Comparison of ENCODE assay signal across 12 cellular contexts in the genomic region with DNA sequence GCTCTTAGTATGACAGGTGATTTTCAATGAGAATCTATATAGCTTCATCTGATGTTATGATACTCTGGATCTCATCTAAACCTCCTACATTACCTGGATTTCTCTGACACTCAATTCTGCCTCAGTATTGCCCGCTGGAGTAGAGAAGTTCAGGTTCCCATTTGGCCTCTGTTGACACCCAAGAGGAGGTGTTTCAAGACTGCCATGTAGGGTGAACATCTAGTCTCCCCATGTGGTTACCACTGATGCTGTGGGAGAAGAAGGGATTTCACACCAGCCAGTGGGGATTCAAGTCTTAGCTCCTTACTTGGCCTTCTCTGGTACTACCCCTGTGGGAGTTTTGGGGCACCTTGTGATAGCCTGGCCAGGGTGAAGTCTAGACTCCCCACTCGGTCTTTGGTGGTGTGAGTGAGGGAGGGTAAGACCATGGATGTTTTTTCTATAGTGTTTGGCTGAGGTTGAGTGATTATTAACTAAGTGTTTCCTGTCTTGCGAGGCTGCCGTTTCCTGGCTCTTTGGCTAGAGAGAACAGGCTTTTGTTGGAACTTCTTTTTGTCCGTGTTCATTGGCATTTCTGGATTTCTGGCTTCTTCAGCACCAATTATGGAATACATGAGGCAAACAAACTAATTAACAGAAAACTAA.
DNase-seq lines count a peak whose midpoint lies in the region; ATAC-seq and TF ChIP-seq lines count a peak whose summit lies in the region.
"Had no signal": no experiment of that assay in that cellular context is flagged by ENCODE, and none has a peak within 500 bp of the region (broad histone marks: within the 10 kb centered on the region; RNA-seq: fewer than 3 reads in every experiment).

No MANE protein-coding gene starts in this region.

- no peak overlapping the region for H3K4me3 ChIP-seq in CD4-positive, alpha-beta memory T cell (ENCODE audit: low read length in 2 of 2)
- H3K4me3 ChIP-seq in body of pancreas, result no peak overlapping the region
- H3K4me3 ChIP-seq: dorsolateral prefrontal cortex had no signal

- H3K4me3 Mint-ChIP-seq in CD4-positive, alpha-beta memory T cell, result peak overlapping the region in 6 of 8 donors; percentile 26 to 76 (median 64)
- no peak overlapping the region for H3K4me3 Mint-ChIP-seq in activated T-helper 17 cell treated with anti-CD3 and anti-CD28 coated beads, Interleukin-2, amount 50 U/mL, for 72 hours

- H3K27ac ChIP-seq in CD4-positive, alpha-beta memory T cell (ENCODE audit: low read depth, low read length), result no peak overlapping the region
- no peak overlapping the region for H3K27ac ChIP-seq in body of pancreas
- H3K27ac ChIP-seq: dorsolateral prefrontal cortex had no signal

- WGBS in body of pancreas, 2 donors, result 58 to 62% methylated on average over 5 of the region's 5 CpGs

- no peaks in the 10 kb centered on the region for H3K9me3 ChIP-seq in CD4-positive, alpha-beta memory T cell (ENCODE audit: control insufficient read depth in 1 of 2, low read length in 2 of 2)
- H3K9me3 ChIP-seq in body of pancreas, result no peaks in the 10 kb centered on the region

- no peaks in the 10 kb centered on the region for H3K36me3 Mint-ChIP-seq in CD4-positive, alpha-beta memory T cell
- no peaks in the 10 kb centered on the region for H3K36me3 Mint-ChIP-seq in activated T-helper 17 cell treated with anti-CD3 and anti-CD28 coated beads, Interleukin-2, amount 50 U/mL, for 72 hours (ENCODE audit: low read depth)

- no peaks in the 10 kb centered on the region for H3K36me3 ChIP-seq in CD4-positive, alpha-beta memory T cell (ENCODE audit: insufficient read depth, low read length)
- no peaks in the 10 kb centered on the region for H3K36me3 ChIP-seq in body of pancreas (replicated peaks in 1 of 2; ENCODE audit: insufficient read depth in 1 of 2, low read depth in 2 of 2)

- H3K4me1 Mint-ChIP-seq in CD4-positive, alpha-beta memory T cell, result peaks cover 13 to 28% (median 22%) of the 10 kb centered on the region in 4 donors
- H3K4me1 Mint-ChIP-seq in activated T-helper 17 cell treated with anti-CD3 and anti-CD28 coated beads, Interleukin-2, amount 50 U/mL, for 72 hours, result peaks cover 9% of the 10 kb centered on the region

- POLR2A ChIA-PET in CD4-positive, alpha-beta memory T cell (lab: Charles Lee; ENCODE audit: partially characterized antibody), result interaction anchor here (1.1 kb wide), 1 partner anchor 232 kb away, joined by 3 read pairs; no protein-coding TSS in a partner anchor

- CTCF ChIA-PET in CD4-positive, alpha-beta memory T cell (lab: Charles Lee; ENCODE audit: partially characterized antibody), result interaction anchor here (0.9 kb wide), 1 partner anchor 401 kb away, joined by 5 read pairs; no protein-coding TSS in a partner anchor

- TF ChIP-seq POLR2A in GM19099 (IDR thresholded peaks at IDR 0.05; ENCODE audit: extremely low read depth, insufficient read length, low read depth) (peak; percentile 61), body of pancreas (IDR thresholded peaks at IDR 0.05) (no peak)

- DNase-seq in CD4-positive, alpha-beta memory T cell, result peak in 1 of 5 donors; percentile 3
- no peak for DNase-seq in body of pancreas
- no peak for DNase-seq in RPMI8226
- no peak for DNase-seq in activated T-cell treated with anti-CD3 and anti-CD28 coated beads, Interleukin-2, amount 50 U/mL, for 1 hour
- DNase-seq: activated CD4-positive, alpha-beta T cell treated with anti-CD3 and anti-CD28 coated beads for 1 hour; dorsolateral prefrontal cortex; head of caudate nucleus; NCI-H345 had no signal

- intact Hi-C loops in CD4-positive, alpha-beta memory T cell (cut with micrococcal nuclease), result no loop called here
- intact Hi-C loops in body of pancreas (cut with DNase I), result no loop called here

- H3K27me3 ChIP-seq in CD4-positive, alpha-beta memory T cell (ENCODE audit: insufficient read depth, low read length), result no peaks in the 10 kb centered on the region
- H3K27me3 ChIP-seq in body of pancreas, result no peaks in the 10 kb centered on the region
- H3K27me3 ChIP-seq: dorsolateral prefrontal cortex had no signal

- no peaks in the 10 kb centered on the region for H3K9me3 Mint-ChIP-seq in CD4-positive, alpha-beta memory T cell
- no peaks in the 10 kb centered on the region for H3K9me3 Mint-ChIP-seq in activated T-helper 17 cell treated with anti-CD3 and anti-CD28 coated beads, Interleukin-2, amount 50 U/mL, for 72 hours

- H3K4me1 ChIP-seq in CD4-positive, alpha-beta memory T cell (ENCODE audit: insufficient read depth, low read length), result peaks cover 20% of the 10 kb centered on the region
- peaks cover 26% of the 10 kb centered on the region for H3K4me1 ChIP-seq in body of pancreas

- peaks cover 1 to 2% of the 10 kb centered on the region in 2 donors for H3K27me3 Mint-ChIP-seq in CD4-positive, alpha-beta memory T cell
- H3K27me3 Mint-ChIP-seq in activated T-helper 17 cell treated with anti-CD3 and anti-CD28 coated beads, Interleukin-2, amount 50 U/mL, for 72 hours, result peaks cover 7% of the 10 kb centered on the region

- H3K27ac Mint-ChIP-seq in CD4-positive, alpha-beta memory T cell, result peak overlapping the region in 6 of 7 donors; percentile 25 to 72 (median 33)
- peak overlapping the region; percentile 17 for H3K27ac Mint-ChIP-seq in activated T-helper 17 cell treated with anti-CD3 and anti-CD28 coated beads, Interleukin-2, amount 50 U/mL, for 72 hours

- ATAC-seq in HG02798 (IDR thresholded peaks at IDR 0.05; ENCODE audit: poor library complexity, unreplicated experiment), result peak; percentile 74
- peak; percentile 21 for ATAC-seq in activated T-helper 17 cell treated with anti-CD3 and anti-CD28 coated beads, Interleukin-2, amount 50 U/mL, for 72 hours (replicated peaks)
- ATAC-seq in HG03025 (IDR thresholded peaks at IDR 0.05; ENCODE audit: low FRiP score, unreplicated experiment), result no peak
- no peak for ATAC-seq in body of pancreas

- TF ChIP-seq CTCF in body of pancreas (IDR thresholded peaks at IDR 0.05), result no peak

Comparison
In these comparisons a context has a peak if more than half of its experiments do, and no peak if none do; other contexts are left out.
1. ATAC-seq: peak in HG02798 (single experiment) and activated T-helper 17 cell treated with anti-CD3 and anti-CD28 coated beads, Interleukin-2, amount 50 U/mL, for 72 hours (single experiment); none in HG03025 (single experiment) and body of pancreas (single experiment).